ENCODE assay signal across 10 cellular contexts in the genomic region with DNA sequence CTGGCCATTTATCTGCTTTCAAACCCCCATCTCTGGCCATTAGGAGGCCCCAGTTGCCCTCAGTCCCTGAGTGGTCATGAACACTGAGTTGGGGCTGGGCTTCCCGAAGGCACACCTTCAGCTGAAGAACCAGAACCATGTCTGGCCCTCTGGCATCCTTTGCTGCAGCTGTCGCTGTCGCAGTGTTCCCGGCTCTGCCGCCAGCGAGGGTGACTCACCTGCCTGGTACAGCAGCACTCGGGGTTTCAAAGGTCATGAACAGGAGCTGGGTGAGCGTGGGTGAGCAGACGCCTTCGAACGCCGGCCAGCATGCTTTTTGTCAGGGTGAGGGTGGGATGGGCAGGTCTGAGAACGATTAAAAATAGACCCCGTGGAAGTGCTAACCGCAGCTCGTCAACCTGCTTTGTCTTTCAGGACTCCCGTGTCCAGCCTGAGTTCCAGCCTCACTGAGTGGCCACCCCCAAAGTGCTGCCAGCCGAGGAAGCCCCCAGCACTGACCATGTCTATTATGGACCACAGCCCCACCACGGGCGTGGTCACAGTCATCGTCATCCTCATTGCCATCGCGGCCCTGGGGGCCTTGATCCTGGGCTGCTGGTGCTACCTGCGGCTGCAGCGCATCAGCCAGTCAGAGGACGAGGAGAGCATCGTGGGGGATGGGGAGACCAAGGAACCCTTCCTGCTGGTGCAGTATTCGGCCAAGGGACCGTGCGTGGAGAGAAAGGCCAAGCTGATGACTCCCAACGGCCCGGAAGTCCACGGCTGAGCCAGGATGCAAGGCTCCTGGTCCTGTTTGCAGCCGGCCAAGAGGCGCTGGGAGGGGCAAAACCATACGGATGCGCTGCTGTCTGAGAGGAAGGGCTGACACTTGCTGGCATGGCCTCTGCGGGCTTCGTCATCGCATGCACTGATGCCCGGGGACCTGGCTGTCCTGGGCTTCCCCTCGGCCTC. TPM values are rescaled to one million over a fixed set of nuclear protein-coding genes. Genes with fewer than 3 reads are reported as not detected.
DNase-seq lines count a peak whose midpoint lies in the region; ATAC-seq, FAIRE-seq and TF ChIP-seq lines count a peak whose summit lies in the region.
"Had no signal": no experiment of that assay in that cellular context is flagged by ENCODE, and none has a peak within 500 bp of the region (broad histone marks: within the 10 kb centered on the region; RNA-seq: fewer than 3 reads in every experiment).

No MANE protein-coding gene starts in this region.

- intact Hi-C loops in Right ventricle myocardium inferior (cut with DNase I), result no loop called here
- intact Hi-C loops in kidney (cut with DNase I), result no loop called here
- intact Hi-C loops in upper lobe of right lung (cut with DNase I), result no loop called here

- no peak for FAIRE-seq in kidney (lab: Jason Lieb, UNC)

- H3K27ac ChIP-seq in cardiac muscle cell (peak overlapping the region; percentile 51), kidney (ENCODE audit: low read depth in 2 of 2, low read length in 2 of 2) (peak overlapping the region; percentile 36 to 72), upper lobe of right lung (no peak overlapping the region)

- H3K4me3 ChIP-seq in cardiac muscle cell, result no peak overlapping the region
- no peak overlapping the region for H3K4me3 ChIP-seq in kidney (ENCODE audit: low read length in 2 of 2)
- H3K4me3 ChIP-seq in upper lobe of right lung, result no peak overlapping the region
- H3K4me3 ChIP-seq: HAP-1 had no signal

- ATAC-seq in Right ventricle myocardium inferior, result no peak
- ATAC-seq in upper lobe of right lung, result peak; percentile 4

- peaks cover 10% of the 10 kb centered on the region for H3K36me3 ChIP-seq in cardiac muscle cell
- H3K36me3 ChIP-seq in kidney (ENCODE audit: control insufficient read depth in 1 of 2, insufficient read depth in 2 of 2, low read length in 2 of 2), result peaks cover 5 to 29% of the 10 kb centered on the region in 2 donors
- peaks cover 51% of the 10 kb centered on the region for H3K36me3 ChIP-seq in upper lobe of right lung

- H3K4me1 ChIP-seq in cardiac muscle cell (ENCODE audit: low read depth) (peaks cover 13% of the 10 kb centered on the region), kidney (ENCODE audit: control insufficient read depth in 1 of 2, insufficient read depth in 1 of 2, low read depth in 1 of 2, low read length in 2 of 2) (peaks cover 23 to 50% of the 10 kb centered on the region in 2 donors), upper lobe of right lung (peaks cover 41% of the 10 kb centered on the region)
- H3K4me1 ChIP-seq: HAP-1 had no signal

- TF ChIP-seq CTCF in cardiac muscle cell (IDR thresholded peaks at IDR 0.05; ENCODE audit: low read depth, low read length) (no peak), kidney (IDR thresholded peaks at IDR 0.05; ENCODE audit: borderline replicate concordance, extremely low read depth, insufficient read depth) (no peak), upper lobe of right lung (IDR thresholded peaks at IDR 0.05) (no peak)

- H3K9ac ChIP-seq in kidney (ENCODE audit: low read length in 2 of 2), result peak overlapping the region in 1 of 2 donors; percentile 44

- no peaks in the 10 kb centered on the region for H3K9me3 ChIP-seq in cardiac muscle cell (ENCODE audit: low read depth)
- no peaks in the 10 kb centered on the region for H3K9me3 ChIP-seq in kidney (ENCODE audit: control insufficient read depth in 1 of 2, low read length in 2 of 2)
- H3K9me3 ChIP-seq in upper lobe of right lung, result no peaks in the 10 kb centered on the region
- H3K9me3 ChIP-seq: HAP-1 had no signal

- no peaks in the 10 kb centered on the region for H3K27me3 ChIP-seq in cardiac muscle cell
- no peaks in the 10 kb centered on the region for H3K27me3 ChIP-seq in upper lobe of right lung

- no peak for DNase-seq in cardiac muscle cell (ENCODE audit: low read depth in 1 of 2, low spot score in 1 of 2)
- DNase-seq in Right ventricle myocardium inferior (ENCODE audit: missing footprints), result no peak
- DNase-seq in activated T-cell treated with anti-CD3 and anti-CD28 coated beads, Interleukin-2, amount 50 U/mL, for 48 hours, result peak; percentile 43 to 59
- peak; percentile 87 for DNase-seq in kidney
- no peak for DNase-seq in upper lobe of right lung
- DNase-seq in NCI-H2171 (lab: John Stamatoyannopoulos, UW), result no peak
- DNase-seq in central memory CD4-positive, alpha-beta T cell, result no peak
- DNase-seq in OCI-M2 (lab: John Stamatoyannopoulos, UW; ENCODE audit: unreplicated experiment), result no peak
- DNase-seq: NCI-H1930 had no signal

RNA-seq across cellular contexts. Expression of a gene that starts 7.6 kb away (rescaled TPM):
- total RNA-seq in cardiac muscle cell (28.3 and 34.9 TPM in 2 replicates), Right ventricle myocardium inferior (27.7 TPM), kidney (21.9 TPM), upper lobe of right lung (31.1 TPM)
- polyA plus RNA-seq in cardiac muscle cell (35.3 and 41.8 TPM in 2 replicates), kidney (ENCODE audit: insufficient read depth, low read depth, low replicate concordance) (16.6 TPM)

Comparison
In these comparisons a context has a peak if more than half of its experiments do, and no peak if none do; other contexts are left out.
1. DNase-seq: peak in activated T-cell treated with anti-CD3 and anti-CD28 coated beads, Interleukin-2, amount 50 U/mL, for 48 hours (2 of 2) and kidney (single experiment); none in cardiac muscle cell (0 of 2), Right ventricle myocardium inferior (single experiment), upper lobe of right lung (single experiment), NCI-H2171 (single experiment), central memory CD4-positive, alpha-beta T cell (single experiment) and OCI-M2 (single experiment).